Comparison of ENCODE assay signal across 1 cellular context in the genomic region with DNA sequence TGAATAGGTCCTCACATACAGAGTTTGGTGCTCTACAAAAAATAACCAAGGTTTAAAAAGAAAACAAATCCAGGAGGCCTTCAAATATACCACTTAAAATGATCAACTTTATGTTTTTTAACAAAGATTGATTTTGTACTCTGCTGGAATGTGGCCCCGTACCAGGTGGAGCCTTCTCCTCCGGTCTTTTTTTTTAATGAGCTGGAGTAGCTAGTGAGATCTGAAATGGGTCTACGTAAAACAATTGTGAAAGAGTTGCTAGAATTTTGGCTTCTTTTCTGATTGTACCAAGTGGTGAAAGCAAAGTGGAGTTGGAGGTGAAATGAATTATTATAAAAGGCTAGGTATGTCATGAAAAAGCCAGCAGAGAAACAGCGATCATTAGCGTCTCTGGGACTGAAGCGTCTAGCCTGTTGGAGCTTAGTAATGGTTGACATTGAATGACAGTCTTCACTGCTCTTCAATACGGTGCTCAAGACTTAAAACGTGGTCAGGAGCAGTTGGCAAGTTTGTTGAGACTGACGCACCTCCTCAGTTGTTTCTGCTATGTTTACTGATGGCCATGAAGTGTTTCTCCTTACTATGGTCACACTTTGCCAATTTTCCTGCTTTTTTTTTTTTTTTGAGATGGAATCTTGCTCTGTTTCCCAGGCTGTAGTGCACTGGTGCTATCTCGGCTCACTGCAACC.
TF ChIP-seq lines count a peak whose summit lies in the region.

No MANE protein-coding gene starts in this region.

TF ChIP-seq in H1, 55 proteins besides CTCF, POLR2A, EP300 and RAD21:
- TF ChIP-seq HDAC2 (IDR thresholded peaks at IDR 0.05; ENCODE audit: borderline replicate concordance in 1 of 2, low read depth in 2 of 2, low read length in 2 of 2) (no peak), SP4 (IDR thresholded peaks at IDR 0.05; ENCODE audit: low read length) (no peak), SAP30 (IDR thresholded peaks at IDR 0.05; ENCODE audit: insufficient read depth, insufficient replicate concordance, low read length) (no peak), ZNF274 (IDR thresholded peaks at IDR 0.05; ENCODE audit: borderline replicate concordance, extremely low read depth, low read length) (no peak), SP1 (IDR thresholded peaks at IDR 0.05; ENCODE audit: low read depth, low read length) (no peak), KDM5A (IDR thresholded peaks at IDR 0.05; ENCODE audit: low read length) (no peak), ASH2L (IDR thresholded peaks at IDR 0.05; ENCODE audit: low read length) (no peak), EZH2 (IDR thresholded peaks at IDR 0.05; ENCODE audit: low read depth, low read length, severe bottlenecking) (no peak), JUND (IDR thresholded peaks at IDR 0.05; ENCODE audit: low read length) (no peak), CBX8 (IDR thresholded peaks at IDR 0.05; ENCODE audit: borderline replicate concordance, low read depth, low read length) (no peak), SIX5 (IDR thresholded peaks at IDR 0.05; ENCODE audit: low read depth, low read length) (no peak)
- TF ChIP-seq, protein P1, sequence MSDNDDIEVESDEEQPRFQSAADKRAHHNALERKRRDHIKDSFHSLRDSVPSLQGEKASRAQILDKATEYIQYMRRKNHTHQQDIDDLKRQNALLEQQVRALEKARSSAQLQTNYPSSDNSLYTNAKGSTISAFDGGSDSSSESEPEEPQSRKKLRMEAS (IDR thresholded peaks at IDR 0.05), result no peak
- TF ChIP-seq, protein P2, sequence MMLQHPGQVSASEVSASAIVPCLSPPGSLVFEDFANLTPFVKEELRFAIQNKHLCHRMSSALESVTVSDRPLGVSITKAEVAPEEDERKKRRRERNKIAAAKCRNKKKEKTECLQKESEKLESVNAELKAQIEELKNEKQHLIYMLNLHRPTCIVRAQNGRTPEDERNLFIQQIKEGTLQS (IDR thresholded peaks at IDR 0.05; ENCODE audit: insufficient read depth, low read depth, low read length), result no peak
- TF ChIP-seq, protein P3, sequence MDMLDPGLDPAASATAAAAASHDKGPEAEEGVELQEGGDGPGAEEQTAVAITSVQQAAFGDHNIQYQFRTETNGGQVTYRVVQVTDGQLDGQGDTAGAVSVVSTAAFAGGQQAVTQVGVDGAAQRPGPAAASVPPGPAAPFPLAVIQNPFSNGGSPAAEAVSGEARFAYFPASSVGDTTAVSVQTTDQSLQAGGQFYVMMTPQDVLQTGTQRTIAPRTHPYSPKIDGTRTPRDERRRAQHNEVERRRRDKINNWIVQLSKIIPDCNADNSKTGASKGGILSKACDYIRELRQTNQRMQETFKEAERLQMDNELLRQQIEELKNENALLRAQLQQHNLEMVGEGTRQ (IDR thresholded peaks at IDR 0.05; ENCODE audit: low read length), result no peak
